Comparison of ENCODE assay signal across 13 cellular contexts in genomic region chr7:128915271-128915819, GRCh38. TPM values are rescaled to one million over a fixed set of nuclear protein-coding genes. Genes with fewer than 3 reads are reported as not detected.
DNase-seq lines count a peak whose midpoint lies in the region; ATAC-seq and TF ChIP-seq lines count a peak whose summit lies in the region.
"Had no signal": no experiment of that assay in that cellular context is flagged by ENCODE, and none has a peak within 500 bp of the region (broad histone marks: within the 10 kb centered on the region; RNA-seq: fewer than 3 reads in every experiment).

No MANE protein-coding gene starts in this region.

- H3K9me3 Mint-ChIP-seq in CD4-positive, CD25-positive, alpha-beta regulatory T cell: no peaks in the 10 kb centered on the region
- H3K9me3 Mint-ChIP-seq in neural crest cell: no peaks in the 10 kb centered on the region

- ATAC-seq in CD4-positive, CD25-positive, alpha-beta regulatory T cell (ENCODE audit: low read depth in 2 of 2): no peak
- ATAC-seq in GM21619 (IDR thresholded peaks at IDR 0.05; ENCODE audit: unreplicated experiment): peak; percentile 5

- H2AK5ac ChIP-seq in trophoblast cell (ENCODE audit: low read length): no peak overlapping the region

- DNase-seq in CD4-positive, CD25-positive, alpha-beta regulatory T cell: no peak
- DNase-seq in ecto neural progenitor cell (ENCODE audit: low spot score): peak; percentile 46
- DNase-seq in neural crest cell (ENCODE audit: low read depth, low spot score): no peak
- DNase-seq in trophoblast cell: no peak
- no peak for DNase-seq in activated CD8-positive, alpha-beta memory T cell treated with anti-CD3 and anti-CD28 coated beads for 24 hours
- DNase-seq in stimulated activated naive CD4-positive, alpha-beta T cell (lab: John Stamatoyannopoulos, UW): no peak
- DNase-seq in NCI-H2171 treated with DMSO at 0.1 percent for 48 hours (lab: John Stamatoyannopoulos, UW): no peak
- DNase-seq: dermis blood vessel endothelial cell; DMS79 treated with DMSO at 0.1 percent for 48 hours; kidney glomerular epithelial cell; NCI-H1105; stimulated activated CD4-positive, alpha-beta T cell treated with anti-CD3 and anti-CD28 coated beads, Interleukin-12 subunit alpha, Interleukin-12 subunit beta, amount 100 ng/mL, for 4 hours had no signal

- H3K27me3 Mint-ChIP-seq in CD4-positive, CD25-positive, alpha-beta regulatory T cell: peaks cover 62% of the 10 kb centered on the region
- peaks cover 39% of the 10 kb centered on the region for H3K27me3 Mint-ChIP-seq in neural crest cell (ENCODE audit: low read depth)

- peaks cover 7% of the 10 kb centered on the region for H3K4me1 ChIP-seq in CD4-positive, CD25-positive, alpha-beta regulatory T cell (ENCODE audit: control insufficient read depth, insufficient read depth, low read length, poor library complexity, severe bottlenecking)
- peaks cover 1 to 8% of the 10 kb centered on the region in 2 experiments for H3K4me1 ChIP-seq in trophoblast cell (ENCODE audit: control insufficient read depth in 1 of 2, insufficient read depth in 2 of 2, low read length in 2 of 2)

- H2AFZ ChIP-seq in trophoblast cell (ENCODE audit: insufficient read depth, low read length, poor library complexity): no peak overlapping the region

- no peak overlapping the region for H2BK5ac ChIP-seq in trophoblast cell (ENCODE audit: low read depth, low read length, poor library complexity)

- no peak overlapping the region for H3K4ac ChIP-seq in trophoblast cell (ENCODE audit: low read depth, low read length)

- H3K27me3 ChIP-seq in CD4-positive, CD25-positive, alpha-beta regulatory T cell (ENCODE audit: control insufficient read depth, insufficient read depth, low read length): no peaks in the 10 kb centered on the region
- peaks cover 20% of the 10 kb centered on the region for H3K27me3 ChIP-seq in trophoblast cell (ENCODE audit: insufficient read depth, low read length)

- no peak overlapping the region for H3K14ac ChIP-seq in trophoblast cell (ENCODE audit: low read length)

- H3K4me2 ChIP-seq in trophoblast cell (ENCODE audit: low read length): no peak overlapping the region

- no peak overlapping the region for H4K8ac ChIP-seq in trophoblast cell (ENCODE audit: low read depth, low read length)

- H3K23ac ChIP-seq in trophoblast cell (ENCODE audit: low read length): no peak overlapping the region

- TF ChIP-seq CTCF in neural crest cell (conservative IDR thresholded peaks at IDR 0.05): no peak

- H2BK120ac ChIP-seq in trophoblast cell (ENCODE audit: insufficient read depth, low read length, poor library complexity): no peak overlapping the region

- no peaks in the 10 kb centered on the region for H3K9me3 ChIP-seq in CD4-positive, CD25-positive, alpha-beta regulatory T cell (ENCODE audit: control insufficient read depth in 2 of 2, low read length in 2 of 2)
- peaks cover 7% of the 10 kb centered on the region for H3K9me3 ChIP-seq in trophoblast cell (ENCODE audit: insufficient read depth, low read depth, low read length)

- H3K36me3 Mint-ChIP-seq in CD4-positive, CD25-positive, alpha-beta regulatory T cell: no peaks in the 10 kb centered on the region
- no peaks in the 10 kb centered on the region for H3K36me3 Mint-ChIP-seq in neural crest cell (ENCODE audit: low read depth)

- H3K36me3 ChIP-seq in CD4-positive, CD25-positive, alpha-beta regulatory T cell (ENCODE audit: control insufficient read depth, insufficient read depth, low read length): no peaks in the 10 kb centered on the region
- no peaks in the 10 kb centered on the region for H3K36me3 ChIP-seq in trophoblast cell (ENCODE audit: control insufficient read depth in 1 of 2, insufficient read depth in 2 of 2, low read length in 2 of 2)

- no peaks in the 10 kb centered on the region for H3K79me2 ChIP-seq in trophoblast cell (ENCODE audit: control insufficient read depth, insufficient read depth, low read length, poor library complexity)

- H4K12ac ChIP-seq in trophoblast cell (ENCODE audit: low read depth, low read length): no peak overlapping the region

- WGBS in trophoblast cell (ENCODE audit: extremely low coverage, insufficient coverage, insufficient read length): no CpG with 5 or more reads among the region's 34 CpGs

- peaks cover 3 to 13% (median 5%) of the 10 kb centered on the region in 4 donors for H3K4me1 Mint-ChIP-seq in CD4-positive, CD25-positive, alpha-beta regulatory T cell
- peaks cover 13% of the 10 kb centered on the region for H3K4me1 Mint-ChIP-seq in neural crest cell

- H3K27ac ChIP-seq in CD4-positive, CD25-positive, alpha-beta regulatory T cell (ENCODE audit: insufficient read depth, low read length, poor library complexity, severe bottlenecking): no peak overlapping the region
- no peak overlapping the region for H3K27ac ChIP-seq in trophoblast cell (ENCODE audit: low read depth, low read length)

- peak overlapping the region in 3 of 4 donors; percentile 22 to 79 (median 66) for H3K4me3 Mint-ChIP-seq in CD4-positive, CD25-positive, alpha-beta regulatory T cell
- H3K4me3 Mint-ChIP-seq in neural crest cell: no peak overlapping the region

- H3K79me1 ChIP-seq in trophoblast cell (ENCODE audit: low read length): no peaks in the 10 kb centered on the region

- H2BK12ac ChIP-seq in trophoblast cell (ENCODE audit: low read length): no peak overlapping the region

- no peak overlapping the region for H4K91ac ChIP-seq in trophoblast cell (ENCODE audit: low read depth, low read length)

- H3K27ac Mint-ChIP-seq in CD4-positive, CD25-positive, alpha-beta regulatory T cell: no peak overlapping the region
- H3K27ac Mint-ChIP-seq in neural crest cell (ENCODE audit: unreplicated experiment): peak overlapping the region; percentile 70

- H3K9ac ChIP-seq in trophoblast cell (ENCODE audit: low read length): no peak overlapping the region

- no peak overlapping the region for H3K18ac ChIP-seq in trophoblast cell (ENCODE audit: low read length)

- H3K4me3 ChIP-seq in CD4-positive, CD25-positive, alpha-beta regulatory T cell (ENCODE audit: low read depth, low read length): no peak overlapping the region
- no peak overlapping the region for H3K4me3 ChIP-seq in trophoblast cell (ENCODE audit: low read depth, low read length)

RNA-seq across cellular contexts. Expression of gene KCP, which starts 4.8 kb away (rescaled TPM):
- 0.22 TPM for total RNA-seq in CD4-positive, CD25-positive, alpha-beta regulatory T cell
- polyA plus RNA-seq in CD4-positive, CD25-positive, alpha-beta regulatory T cell: under 1 TPM in 2 of 4 donors, not detected in 2; 0.08 TPM
- 2.7 and 2.9 TPM in 2 replicates for total RNA-seq in neural crest cell
- 0.41 and 0.42 TPM in 2 replicates for polyA plus RNA-seq in trophoblast cell (2013)

RNA-seq across cellular contexts. Expression of gene IRF5, which starts 22.4 kb away (rescaled TPM):
- 13.5 TPM for total RNA-seq in CD4-positive, CD25-positive, alpha-beta regulatory T cell
- 10 to 100 TPM; 18.8 to 24.1 (median 20.0) TPM for polyA plus RNA-seq in CD4-positive, CD25-positive, alpha-beta regulatory T cell
- total RNA-seq in neural crest cell: not detected in 2 replicates
- 0.56 and 0.66 TPM in 2 replicates for polyA plus RNA-seq in trophoblast cell (2013)

RNA-seq across cellular contexts. Expression of gene ATP6V1F, which starts 52.7 kb away (rescaled TPM):
- 67.9 TPM for total RNA-seq in CD4-positive, CD25-positive, alpha-beta regulatory T cell
- polyA plus RNA-seq in CD4-positive, CD25-positive, alpha-beta regulatory T cell: 100 to 1,000 TPM; 306 to 361 (median 340) TPM
- 144 and 149 TPM in 2 replicates for total RNA-seq in neural crest cell
- 282 and 295 TPM in 2 replicates for polyA plus RNA-seq in trophoblast cell (2013)

Comparison
In these comparisons a context has a peak if more than half of its experiments do, and no peak if none do; other contexts are left out.
1. RNA of gene IRF5, which starts 22.4 kb away (total RNA-seq): 13.5 TPM in CD4-positive, CD25-positive, alpha-beta regulatory T cell (single experiment); not detected in neural crest cell; every median in the first group is over 10 times any median in the second.